Comparison of ENCODE assay signal across 23 cellular contexts in the genomic region with DNA sequence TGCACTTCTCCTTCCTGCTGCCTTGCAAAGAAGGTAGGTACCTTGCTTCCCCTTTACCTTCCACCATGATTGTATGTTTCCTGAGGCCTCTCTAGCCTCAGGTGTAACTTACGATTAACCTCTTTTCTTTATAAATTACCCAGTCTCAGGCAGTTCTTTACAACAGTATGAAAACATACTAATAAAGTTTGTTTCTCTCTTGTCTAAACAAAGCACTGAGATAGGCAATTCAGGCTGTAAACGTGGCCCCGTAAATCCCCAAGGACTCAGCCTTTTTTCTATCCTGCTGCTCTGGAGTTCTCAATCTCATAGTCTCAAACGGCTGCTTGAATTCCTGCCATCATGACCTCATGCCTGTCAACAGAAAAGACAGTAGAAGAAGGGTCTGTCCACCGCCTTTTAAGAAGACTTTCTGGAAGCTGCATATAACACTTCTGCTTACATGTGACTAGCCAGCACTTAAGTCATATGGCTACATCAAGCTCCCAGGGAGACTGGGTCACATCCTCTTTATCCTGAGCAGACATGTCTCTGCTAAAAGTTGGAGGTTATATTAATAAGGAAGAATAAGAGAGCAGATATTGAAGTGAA.
DNase-seq lines count a peak whose midpoint lies in the region; ATAC-seq and TF ChIP-seq lines count a peak whose summit lies in the region.
"Had no signal": no experiment of that assay in that cellular context is flagged by ENCODE, and none has a peak within 500 bp of the region (broad histone marks: within the 10 kb centered on the region; RNA-seq: fewer than 3 reads in every experiment).

No MANE protein-coding gene starts in this region.

- peak overlapping the region; percentile 30 to 66 (median 39) for H3K27ac Mint-ChIP-seq in nephron
- H3K27ac Mint-ChIP-seq: CD4-positive, alpha-beta memory T cell; IgD-negative memory B cell had no signal

- peaks cover 36% of the 10 kb centered on the region for H3K4me1 Mint-ChIP-seq in nephron
- H3K4me1 Mint-ChIP-seq: CD4-positive, alpha-beta memory T cell; IgD-negative memory B cell had no signal

- DNase-seq in DMS 273 (lab: John Stamatoyannopoulos, UW; ENCODE audit: unreplicated experiment) (peak; percentile 59), DMS 273 treated with DMSO at 0.1 percent for 48 hours (lab: John Stamatoyannopoulos, UW) (peak; percentile 24), mesenteric fat pad (ENCODE audit: low spot score) (no peak), LoVo (ENCODE audit: low spot score) (no peak)
- DNase-seq: C1 segment of cervical spinal cord; Caco-2; CD4-positive, alpha-beta memory T cell; DMS79 treated with DMSO at 0.1 percent for 48 hours; NCI-H1092; NCI-H1436; NCI-H187 treated with DMSO at 0.1 percent for 48 hours; NCI-H446; SIG-M5 had no signal

- H3K27me3 Mint-ChIP-seq in nephron (ENCODE audit: low read depth): no peaks in the 10 kb centered on the region
- H3K27me3 Mint-ChIP-seq: CD4-positive, alpha-beta memory T cell had no signal

- H3K4me3 Mint-ChIP-seq in nephron: no peak overlapping the region
- H3K4me3 Mint-ChIP-seq: CD4-positive, alpha-beta memory T cell; IgD-negative memory B cell had no signal

- no peak for ATAC-seq in HG02610 (IDR thresholded peaks at IDR 0.05; ENCODE audit: unreplicated experiment)
- no peak for ATAC-seq in HG02970 (IDR thresholded peaks at IDR 0.05; ENCODE audit: low FRiP score, unreplicated experiment)
- ATAC-seq: Panc1 had no signal

- no peak for TF ChIP-seq CTCF in VCaP (conservative IDR thresholded peaks at IDR 0.05)
- TF ChIP-seq CTCF in nephron (IDR thresholded peaks at IDR 0.05; ENCODE audit: unreplicated experiment in 3 of 3): no peak

- H3K9me3 Mint-ChIP-seq in nephron: peaks cover 4% of the 10 kb centered on the region

- peak overlapping the region; percentile 6; the same call in 1 of the 2 replicates for H3K27ac ChIP-seq in VCaP
- H3K27ac ChIP-seq: HL-60, KMS-11, RWPE1, SK-N-MC had no signal

- H3K36me3 Mint-ChIP-seq in nephron (ENCODE audit: low read depth): no peaks in the 10 kb centered on the region
- H3K36me3 Mint-ChIP-seq: CD4-positive, alpha-beta memory T cell; IgD-negative memory B cell had no signal

Comparison
In these comparisons a context has a peak if more than half of its experiments do, and no peak if none do; other contexts are left out.
1. DNase-seq: peak in DMS 273 (single experiment) and DMS 273 treated with DMSO at 0.1 percent for 48 hours (single experiment); none in mesenteric fat pad (single experiment) and LoVo (single experiment).